Comparison of ENCODE assay signal across 1 cellular context in the genomic region with DNA sequence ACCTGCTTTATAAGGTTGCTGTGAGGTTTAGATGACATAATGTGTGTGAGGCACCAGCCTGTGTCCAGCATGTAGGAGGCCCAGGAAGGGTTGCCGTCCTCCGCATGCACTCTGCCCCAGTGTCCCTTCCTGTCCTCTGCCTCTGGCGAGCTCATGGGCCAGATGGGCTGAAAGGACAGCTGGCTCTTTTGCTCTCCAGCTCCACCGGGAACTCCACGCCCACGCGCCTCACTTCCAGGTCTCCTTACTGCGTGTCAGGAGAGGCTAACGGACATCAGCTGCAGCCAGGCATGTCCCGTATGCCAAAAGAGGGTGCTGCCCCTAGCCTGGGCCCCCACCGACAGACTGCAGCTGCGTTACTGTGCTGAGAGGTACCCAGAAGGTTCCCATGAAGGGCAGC.
TF ChIP-seq lines count a peak whose summit lies in the region.

No MANE protein-coding gene starts in this region.

TF ChIP-seq in K562, 482 proteins besides CTCF, POLR2A, EP300 and RAD21 (continued from another document):
- TF ChIP-seq, protein P1, sequence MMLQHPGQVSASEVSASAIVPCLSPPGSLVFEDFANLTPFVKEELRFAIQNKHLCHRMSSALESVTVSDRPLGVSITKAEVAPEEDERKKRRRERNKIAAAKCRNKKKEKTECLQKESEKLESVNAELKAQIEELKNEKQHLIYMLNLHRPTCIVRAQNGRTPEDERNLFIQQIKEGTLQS (IDR thresholded peaks at IDR 0.05): no peak
- TF ChIP-seq, protein P1 (CRISPR knock-in tag; conservative IDR thresholded peaks at IDR 0.05): no peak
- TF ChIP-seq ZNF445 (CRISPR knock-in tag; IDR thresholded peaks at IDR 0.05; ENCODE audit: low read depth) (no peak), KDM5B (IDR thresholded peaks at IDR 0.05; ENCODE audit: insufficient replicate concordance, low read depth, low read length) (no peak), PURB (CRISPR knock-in tag; IDR thresholded peaks at IDR 0.05; ENCODE audit: low read depth) (no peak), ZNF316 (IDR thresholded peaks at IDR 0.05) (no peak), CEBPB (tag; IDR thresholded peaks at IDR 0.05) (no peak), FIP1L1 (IDR thresholded peaks at IDR 0.05; ENCODE audit: low read depth, low read length, poor library complexity, severe bottlenecking) (no peak), TRIM24 (IDR thresholded peaks at IDR 0.05) (no peak), HDAC6 (IDR thresholded peaks at IDR 0.05; ENCODE audit: low read depth, low read length) (no peak), ZSCAN29 (IDR thresholded peaks at IDR 0.05) (no peak)
- TF ChIP-seq, protein P2, sequence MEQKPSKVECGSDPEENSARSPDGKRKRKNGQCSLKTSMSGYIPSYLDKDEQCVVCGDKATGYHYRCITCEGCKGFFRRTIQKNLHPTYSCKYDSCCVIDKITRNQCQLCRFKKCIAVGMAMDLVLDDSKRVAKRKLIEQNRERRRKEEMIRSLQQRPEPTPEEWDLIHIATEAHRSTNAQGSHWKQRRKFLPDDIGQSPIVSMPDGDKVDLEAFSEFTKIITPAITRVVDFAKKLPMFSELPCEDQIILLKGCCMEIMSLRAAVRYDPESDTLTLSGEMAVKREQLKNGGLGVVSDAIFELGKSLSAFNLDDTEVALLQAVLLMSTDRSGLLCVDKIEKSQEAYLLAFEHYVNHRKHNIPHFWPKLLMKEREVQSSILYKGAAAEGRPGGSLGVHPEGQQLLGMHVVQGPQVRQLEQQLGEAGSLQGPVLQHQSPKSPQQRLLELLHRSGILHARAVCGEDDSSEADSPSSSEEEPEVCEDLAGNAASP (IDR thresholded peaks at IDR 0.05): no peak
TF ChIP-seq in K562: peak in this region for 0.
